1 cellular context compared by ENCODE assay signal in the genomic region with DNA sequence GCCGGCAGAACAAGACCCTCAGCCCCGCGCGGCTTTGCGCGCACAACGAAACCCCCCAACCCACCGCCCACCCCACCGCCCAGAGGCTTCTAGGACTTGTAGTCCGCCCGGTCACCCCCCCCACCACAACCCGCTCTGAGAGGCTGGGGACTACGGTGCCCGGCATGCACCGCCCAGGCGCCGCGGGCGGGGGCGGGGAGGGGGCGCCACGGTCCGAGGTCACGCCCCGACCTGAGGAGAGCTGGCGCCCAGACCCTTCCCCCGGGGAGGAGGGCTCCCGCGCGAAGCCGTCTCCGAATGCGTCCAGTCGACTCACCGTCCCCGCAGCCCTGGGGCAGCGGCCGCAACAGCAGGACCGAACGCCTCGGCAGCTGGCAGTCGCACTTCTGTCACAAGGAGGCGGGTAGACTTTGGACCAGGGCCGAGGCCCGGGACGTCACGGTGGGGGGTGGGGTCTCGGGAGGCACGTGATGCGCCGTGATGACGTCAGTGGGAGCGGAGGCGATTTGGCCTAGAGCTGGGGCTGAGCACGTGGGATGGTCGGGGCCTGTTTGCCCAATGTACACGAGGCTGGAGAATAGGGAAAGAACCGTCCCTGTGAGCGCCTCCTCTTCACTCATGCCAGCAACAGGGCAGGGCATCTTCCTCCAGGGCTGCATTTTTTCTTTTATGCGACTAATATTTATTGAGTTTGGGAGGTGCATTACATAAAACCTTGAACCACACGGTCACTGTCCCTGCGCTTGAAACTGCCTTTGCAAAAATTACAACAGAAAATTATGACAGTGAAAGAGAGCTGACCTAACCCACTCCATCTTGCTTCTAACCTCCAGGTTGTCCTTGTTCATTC.
TF ChIP-seq lines count a peak whose summit lies in the region.

TSS of gene CDIP1 (minus strand) at position 388 of the 850 bp plus-strand sequence. CDS start 24,643 bp downstream, outside the sequence.

TF ChIP-seq in HepG2, 621 proteins besides CTCF, POLR2A, EP300 and RAD21 (continues in another document):
- TF ChIP-seq, protein P1, sequence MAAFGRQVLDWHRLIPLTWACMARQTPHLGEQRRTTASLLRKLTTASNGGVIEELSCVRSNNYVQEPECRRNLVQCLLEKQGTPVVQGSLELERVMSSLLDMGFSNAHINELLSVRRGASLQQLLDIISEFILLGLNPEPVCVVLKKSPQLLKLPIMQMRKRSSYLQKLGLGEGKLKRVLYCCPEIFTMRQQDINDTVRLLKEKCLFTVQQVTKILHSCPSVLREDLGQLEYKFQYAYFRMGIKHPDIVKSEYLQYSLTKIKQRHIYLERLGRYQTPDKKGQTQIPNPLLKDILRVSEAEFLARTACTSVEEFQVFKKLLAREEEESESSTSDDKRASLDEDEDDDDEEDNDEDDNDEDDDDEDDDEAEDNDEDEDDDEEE (CRISPR knock-in tag; IDR thresholded peaks at IDR 0.05) = peak; percentile 99
- TF ChIP-seq RNF2 (conservative IDR thresholded peaks at IDR 0.05; ENCODE audit: low read depth) (peak; percentile 100), ZFAT (CRISPR knock-in tag; conservative IDR thresholded peaks at IDR 0.05) (peak; percentile 86), YY1 (IDR thresholded peaks at IDR 0.05; ENCODE audit: insufficient read depth, insufficient replicate concordance, low read depth, low read length) (no peak), PRDM4 (CRISPR knock-in tag; IDR thresholded peaks at IDR 0.05; ENCODE audit: borderline replicate concordance) (no peak; the same call in 1 of the 2 replicates), FOXC1 (CRISPR knock-in tag; IDR thresholded peaks at IDR 0.05; ENCODE audit: borderline replicate concordance) (peak; percentile 100), ZBTB44 (CRISPR knock-in tag; IDR thresholded peaks at IDR 0.05) (peak; percentile 96), SIX1 (CRISPR knock-in tag; IDR thresholded peaks at IDR 0.05; ENCODE audit: borderline replicate concordance) (peak; percentile 47; the same call in 1 of the 2 replicates), NRL (CRISPR knock-in tag; IDR thresholded peaks at IDR 0.05; ENCODE audit: borderline replicate concordance) (peak; percentile 100), HBP1 (CRISPR knock-in tag; IDR thresholded peaks at IDR 0.05; ENCODE audit: low read depth) (peak; percentile 98), ZXDC (CRISPR knock-in tag; IDR thresholded peaks at IDR 0.05) (peak; percentile 99), FOXK2 (IDR thresholded peaks at IDR 0.05) (no peak), KLF12 (CRISPR knock-in tag; IDR thresholded peaks at IDR 0.05; ENCODE audit: borderline replicate concordance) (0 out of 2 replicates have a peak, but pooled peaks have one; percentile 85), ELF1 (CRISPR knock-in tag; IDR thresholded peaks at IDR 0.05) (peak; percentile 63; the same call in 1 of the 2 replicates), ZNF143 (CRISPR knock-in tag; IDR thresholded peaks at IDR 0.05) (peak; percentile 84), ZSCAN9 (CRISPR knock-in tag; IDR thresholded peaks at IDR 0.05; ENCODE audit: borderline replicate concordance) (peak; percentile 99), SOX6 (IDR thresholded peaks at IDR 0.05) (no peak), SOX6 (CRISPR knock-in tag; IDR thresholded peaks at IDR 0.05) (peak; percentile 82), ZNF557 (CRISPR knock-in tag; IDR thresholded peaks at IDR 0.05) (peak; percentile 99), MATR3 (CRISPR knock-in tag; IDR thresholded peaks at IDR 0.05) (no peak), SCMH1 (CRISPR knock-in tag; IDR thresholded peaks at IDR 0.05; ENCODE audit: borderline replicate concordance) (no peak), ZNF879 (CRISPR knock-in tag; IDR thresholded peaks at IDR 0.05) (peak; percentile 99), POLR2G (IDR thresholded peaks at IDR 0.05; ENCODE audit: low read depth, low read length) (peak; percentile 96)
- TF ChIP-seq, protein P2, sequence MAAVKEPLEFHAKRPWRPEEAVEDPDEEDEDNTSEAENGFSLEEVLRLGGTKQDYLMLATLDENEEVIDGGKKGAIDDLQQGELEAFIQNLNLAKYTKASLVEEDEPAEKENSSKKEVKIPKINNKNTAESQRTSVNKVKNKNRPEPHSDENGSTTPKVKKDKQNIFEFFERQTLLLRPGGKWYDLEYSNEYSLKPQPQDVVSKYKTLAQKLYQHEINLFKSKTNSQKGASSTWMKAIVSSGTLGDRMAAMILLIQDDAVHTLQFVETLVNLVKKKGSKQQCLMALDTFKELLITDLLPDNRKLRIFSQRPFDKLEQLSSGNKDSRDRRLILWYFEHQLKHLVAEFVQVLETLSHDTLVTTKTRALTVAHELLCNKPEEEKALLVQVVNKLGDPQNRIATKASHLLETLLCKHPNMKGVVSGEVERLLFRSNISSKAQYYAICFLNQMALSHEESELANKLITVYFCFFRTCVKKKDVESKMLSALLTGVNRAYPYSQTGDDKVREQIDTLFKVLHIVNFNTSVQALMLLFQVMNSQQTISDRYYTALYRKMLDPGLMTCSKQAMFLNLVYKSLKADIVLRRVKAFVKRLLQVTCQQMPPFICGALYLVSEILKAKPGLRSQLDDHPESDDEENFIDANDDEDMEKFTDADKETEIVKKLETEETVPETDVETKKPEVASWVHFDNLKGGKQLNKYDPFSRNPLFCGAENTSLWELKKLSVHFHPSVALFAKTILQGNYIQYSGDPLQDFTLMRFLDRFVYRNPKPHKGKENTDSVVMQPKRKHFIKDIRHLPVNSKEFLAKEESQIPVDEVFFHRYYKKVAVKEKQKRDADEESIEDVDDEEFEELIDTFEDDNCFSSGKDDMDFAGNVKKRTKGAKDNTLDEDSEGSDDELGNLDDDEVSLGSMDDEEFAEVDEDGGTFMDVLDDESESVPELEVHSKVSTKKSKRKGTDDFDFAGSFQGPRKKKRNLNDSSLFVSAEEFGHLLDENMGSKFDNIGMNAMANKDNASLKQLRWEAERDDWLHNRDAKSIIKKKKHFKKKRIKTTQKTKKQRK (IDR thresholded peaks at IDR 0.05; ENCODE audit: low read length) = no peak
- TF ChIP-seq, protein P3, sequence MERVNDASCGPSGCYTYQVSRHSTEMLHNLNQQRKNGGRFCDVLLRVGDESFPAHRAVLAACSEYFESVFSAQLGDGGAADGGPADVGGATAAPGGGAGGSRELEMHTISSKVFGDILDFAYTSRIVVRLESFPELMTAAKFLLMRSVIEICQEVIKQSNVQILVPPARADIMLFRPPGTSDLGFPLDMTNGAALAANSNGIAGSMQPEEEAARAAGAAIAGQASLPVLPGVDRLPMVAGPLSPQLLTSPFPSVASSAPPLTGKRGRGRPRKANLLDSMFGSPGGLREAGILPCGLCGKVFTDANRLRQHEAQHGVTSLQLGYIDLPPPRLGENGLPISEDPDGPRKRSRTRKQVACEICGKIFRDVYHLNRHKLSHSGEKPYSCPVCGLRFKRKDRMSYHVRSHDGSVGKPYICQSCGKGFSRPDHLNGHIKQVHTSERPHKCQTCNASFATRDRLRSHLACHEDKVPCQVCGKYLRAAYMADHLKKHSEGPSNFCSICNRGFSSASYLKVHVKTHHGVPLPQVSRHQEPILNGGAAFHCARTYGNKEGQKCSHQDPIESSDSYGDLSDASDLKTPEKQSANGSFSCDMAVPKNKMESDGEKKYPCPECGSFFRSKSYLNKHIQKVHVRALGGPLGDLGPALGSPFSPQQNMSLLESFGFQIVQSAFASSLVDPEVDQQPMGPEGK (CRISPR knock-in tag; IDR thresholded peaks at IDR 0.05) = peak; percentile 96
- TF ChIP-seq, protein P4, sequence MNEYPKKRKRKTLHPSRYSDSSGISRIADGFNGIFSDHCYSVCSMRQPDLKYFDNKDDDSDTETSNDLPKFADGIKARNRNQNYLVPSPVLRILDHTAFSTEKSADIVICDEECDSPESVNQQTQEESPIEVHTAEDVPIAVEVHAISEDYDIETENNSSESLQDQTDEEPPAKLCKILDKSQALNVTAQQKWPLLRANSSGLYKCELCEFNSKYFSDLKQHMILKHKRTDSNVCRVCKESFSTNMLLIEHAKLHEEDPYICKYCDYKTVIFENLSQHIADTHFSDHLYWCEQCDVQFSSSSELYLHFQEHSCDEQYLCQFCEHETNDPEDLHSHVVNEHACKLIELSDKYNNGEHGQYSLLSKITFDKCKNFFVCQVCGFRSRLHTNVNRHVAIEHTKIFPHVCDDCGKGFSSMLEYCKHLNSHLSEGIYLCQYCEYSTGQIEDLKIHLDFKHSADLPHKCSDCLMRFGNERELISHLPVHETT (CRISPR knock-in tag; conservative IDR thresholded peaks at IDR 0.05) = peak; percentile 92; the same call in 1 of the 2 replicates
- TF ChIP-seq, protein P5, sequence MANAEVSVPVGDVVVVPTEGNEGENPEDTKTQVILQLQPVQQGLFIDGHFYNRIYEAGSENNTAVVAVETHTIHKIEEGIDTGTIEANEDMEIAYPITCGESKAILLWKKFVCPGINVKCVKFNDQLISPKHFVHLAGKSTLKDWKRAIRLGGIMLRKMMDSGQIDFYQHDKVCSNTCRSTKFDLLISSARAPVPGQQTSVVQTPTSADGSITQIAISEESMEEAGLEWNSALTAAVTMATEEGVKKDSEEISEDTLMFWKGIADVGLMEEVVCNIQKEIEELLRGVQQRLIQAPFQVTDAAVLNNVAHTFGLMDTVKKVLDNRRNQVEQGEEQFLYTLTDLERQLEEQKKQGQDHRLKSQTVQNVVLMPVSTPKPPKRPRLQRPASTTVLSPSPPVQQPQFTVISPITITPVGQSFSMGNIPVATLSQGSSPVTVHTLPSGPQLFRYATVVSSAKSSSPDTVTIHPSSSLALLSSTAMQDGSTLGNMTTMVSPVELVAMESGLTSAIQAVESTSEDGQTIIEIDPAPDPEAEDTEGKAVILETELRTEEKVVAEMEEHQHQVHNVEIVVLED (CRISPR knock-in tag; IDR thresholded peaks at IDR 0.05; ENCODE audit: borderline replicate concordance) = peak; percentile 98
- TF ChIP-seq, protein P6, sequence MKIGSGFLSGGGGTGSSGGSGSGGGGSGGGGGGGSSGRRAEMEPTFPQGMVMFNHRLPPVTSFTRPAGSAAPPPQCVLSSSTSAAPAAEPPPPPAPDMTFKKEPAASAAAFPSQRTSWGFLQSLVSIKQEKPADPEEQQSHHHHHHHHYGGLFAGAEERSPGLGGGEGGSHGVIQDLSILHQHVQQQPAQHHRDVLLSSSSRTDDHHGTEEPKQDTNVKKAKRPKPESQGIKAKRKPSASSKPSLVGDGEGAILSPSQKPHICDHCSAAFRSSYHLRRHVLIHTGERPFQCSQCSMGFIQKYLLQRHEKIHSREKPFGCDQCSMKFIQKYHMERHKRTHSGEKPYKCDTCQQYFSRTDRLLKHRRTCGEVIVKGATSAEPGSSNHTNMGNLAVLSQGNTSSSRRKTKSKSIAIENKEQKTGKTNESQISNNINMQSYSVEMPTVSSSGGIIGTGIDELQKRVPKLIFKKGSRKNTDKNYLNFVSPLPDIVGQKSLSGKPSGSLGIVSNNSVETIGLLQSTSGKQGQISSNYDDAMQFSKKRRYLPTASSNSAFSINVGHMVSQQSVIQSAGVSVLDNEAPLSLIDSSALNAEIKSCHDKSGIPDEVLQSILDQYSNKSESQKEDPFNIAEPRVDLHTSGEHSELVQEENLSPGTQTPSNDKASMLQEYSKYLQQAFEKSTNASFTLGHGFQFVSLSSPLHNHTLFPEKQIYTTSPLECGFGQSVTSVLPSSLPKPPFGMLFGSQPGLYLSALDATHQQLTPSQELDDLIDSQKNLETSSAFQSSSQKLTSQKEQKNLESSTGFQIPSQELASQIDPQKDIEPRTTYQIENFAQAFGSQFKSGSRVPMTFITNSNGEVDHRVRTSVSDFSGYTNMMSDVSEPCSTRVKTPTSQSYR (CRISPR knock-in tag; IDR thresholded peaks at IDR 0.05; ENCODE audit: borderline replicate concordance) = peak; percentile 93
